In the genomic region with DNA sequence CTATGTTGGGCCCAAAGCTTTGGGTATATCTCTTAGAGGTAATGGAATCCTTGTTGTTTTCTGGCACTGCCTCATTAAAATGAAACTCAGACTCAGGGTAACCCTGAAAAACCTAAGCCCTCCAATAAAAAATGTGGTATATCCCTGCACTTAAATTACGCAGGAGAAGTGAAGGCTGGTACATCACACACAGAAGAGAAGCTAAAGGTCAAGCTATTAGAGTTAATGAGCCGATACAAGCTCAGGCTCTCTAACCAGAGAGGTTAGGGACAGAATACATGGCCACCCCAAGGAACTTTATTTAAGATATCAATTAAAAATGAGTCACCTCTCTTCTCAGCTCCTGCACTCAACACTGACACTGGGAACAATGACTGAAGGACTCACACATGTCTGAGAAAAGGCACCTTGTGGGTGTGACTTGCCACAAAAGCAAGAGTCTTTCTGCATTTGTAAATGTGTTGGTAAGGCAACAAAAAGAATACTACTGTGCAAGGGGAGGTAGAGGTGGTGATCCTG, we compare ENCODE assay signal across 18 cellular contexts.
DNase-seq lines count a peak whose midpoint lies in the region; ATAC-seq, FAIRE-seq and TF ChIP-seq lines count a peak whose summit lies in the region.
"Had no signal": no experiment of that assay in that cellular context is flagged by ENCODE, and none has a peak within 500 bp of the region (broad histone marks: within the 10 kb centered on the region; RNA-seq: fewer than 3 reads in every experiment).

No MANE protein-coding gene starts in this region.

- H3K4me2 ChIP-seq in mesenchymal stem cell (ENCODE audit: low read length, poor library complexity, severe bottlenecking): peak overlapping the region; percentile 6
- H3K4me2 ChIP-seq: A549 had no signal

- H4K8ac ChIP-seq in mesenchymal stem cell (ENCODE audit: low read length): no peak overlapping the region

- H3K23ac ChIP-seq in mesenchymal stem cell (ENCODE audit: low read length in 2 of 2): no peak overlapping the region

- DNase-seq in M059J (ENCODE audit: low read depth) (peak; percentile 39), bronchial epithelial cell (ENCODE audit: low read depth) (peak; percentile 3), mesenchymal stem cell (no peak), hippocampal formation (lab: John Stamatoyannopoulos, UW) (no peak), Right ventricle myocardium superior (no peak), NCI-H2196 (lab: John Stamatoyannopoulos, UW; ENCODE audit: unreplicated experiment) (no peak)
- DNase-seq: BE2C; CD4-positive, alpha-beta memory T cell; COR-L47; DND-41; GDM1; GOT3; H9 had no signal

- no peak overlapping the region for H2AFZ ChIP-seq in mesenchymal stem cell (ENCODE audit: low read depth, low read length)

- intact Hi-C loops in Right ventricle myocardium superior (cut with DNase I): no loop called here

- no peak for ATAC-seq in Right ventricle myocardium superior (ENCODE audit: poor library complexity)
- ATAC-seq: A549 had no signal

- H3K27ac ChIP-seq in HEK293 (ENCODE audit: extremely low read depth, low read depth, low read length): no peak overlapping the region
- no peak overlapping the region for H3K27ac ChIP-seq in mesenchymal stem cell (ENCODE audit: low read length, poor library complexity, severe bottlenecking)
- H3K27ac ChIP-seq: A549, C4-2B had no signal

- POLR2A ChIA-PET in HEK293 (lab: Yijun Ruan, JAX): no interaction called here

- no peaks in the 10 kb centered on the region for H3K27me3 ChIP-seq in bronchial epithelial cell (ENCODE audit: control insufficient read depth, insufficient read depth, low read length)
- H3K27me3 ChIP-seq in mesenchymal stem cell (ENCODE audit: control insufficient read depth in 1 of 2, insufficient read depth in 1 of 2, low read length in 2 of 2): no peaks in the 10 kb centered on the region
- H3K27me3 ChIP-seq: BE2C had no signal

- no peak for TF ChIP-seq CTCF in HEK293 (tag by site-specific recombination; IDR thresholded peaks at IDR 0.05)
- no peak for TF ChIP-seq CTCF in bronchial epithelial cell (IDR thresholded peaks at IDR 0.05; ENCODE audit: insufficient read depth, low read length, severe bottlenecking)

- H2BK5ac ChIP-seq in mesenchymal stem cell (ENCODE audit: low read depth, low read length, poor library complexity, severe bottlenecking): no peak overlapping the region

- WGBS in mesenchymal stem cell: 100% methylated on average over 2 of the region's 2 CpGs

- H4K91ac ChIP-seq in mesenchymal stem cell (ENCODE audit: low read length): no peak overlapping the region

- H3K36me3 ChIP-seq in HEK293 (ENCODE audit: control insufficient read depth in 2 of 2, insufficient read depth in 1 of 2, low read length in 2 of 2) (no peaks in the 10 kb centered on the region), bronchial epithelial cell (ENCODE audit: control insufficient read depth, insufficient read depth, low read length) (no peaks in the 10 kb centered on the region), mesenchymal stem cell (ENCODE audit: control insufficient read depth in 1 of 2, insufficient read depth in 2 of 2, low read depth in 1 of 2, low read length in 2 of 2) (no peaks in the 10 kb centered on the region)
- H3K36me3 ChIP-seq: BE2C had no signal

- CTCF ChIA-PET in HEK293 (lab: Yijun Ruan, JAX): interaction anchor here (0.7 to 0.8 kb wide), 2 partner anchors 33 to 274 kb away, joined by 3 read pairs; no protein-coding TSS in a partner anchor

- no peaks in the 10 kb centered on the region for H3K79me1 ChIP-seq in mesenchymal stem cell (replicated peaks; ENCODE audit: low read length, poor library complexity, severe bottlenecking)

- FAIRE-seq in bronchial epithelial cell (lab: Jason Lieb, UNC): no peak
- FAIRE-seq: A549, GM12892, GM19239 had no signal

- H3K14ac ChIP-seq in mesenchymal stem cell (ENCODE audit: low read length in 2 of 2): no peak overlapping the region

- H3K4me3 ChIP-seq in HEK293 (ENCODE audit: low read depth, low read length): no peak overlapping the region
- no peak overlapping the region for H3K4me3 ChIP-seq in bronchial epithelial cell (ENCODE audit: low read depth, low read length)
- no peak overlapping the region for H3K4me3 ChIP-seq in mesenchymal stem cell (ENCODE audit: insufficient read depth in 1 of 2, low read depth in 1 of 2, low read length in 2 of 2)
- H3K4me3 ChIP-seq: A549 had no signal

- H3K18ac ChIP-seq in mesenchymal stem cell (ENCODE audit: low read depth in 1 of 2, low read length in 2 of 2): no peak overlapping the region

- no peak overlapping the region for H2AK5ac ChIP-seq in mesenchymal stem cell (ENCODE audit: low read length, severe bottlenecking)

- H3K4me1 ChIP-seq in HEK293 (ENCODE audit: control insufficient read depth, insufficient read depth, low read length): no peaks in the 10 kb centered on the region
- no peaks in the 10 kb centered on the region for H3K4me1 ChIP-seq in mesenchymal stem cell (ENCODE audit: control insufficient read depth, insufficient read depth, low read depth, low read length)
- H3K4me1 ChIP-seq: A549, BE2C had no signal

- H2BK15ac ChIP-seq in mesenchymal stem cell (ENCODE audit: low read depth, poor library complexity, severe bottlenecking): no peak overlapping the region

- no peak overlapping the region for H3K4ac ChIP-seq in mesenchymal stem cell (ENCODE audit: low read depth in 1 of 2, low read length in 2 of 2)

- no peaks in the 10 kb centered on the region for H3K9me3 ChIP-seq in HEK293 (ENCODE audit: control insufficient read depth, insufficient read depth, low read depth, low read length)
- H3K9me3 ChIP-seq in mesenchymal stem cell (ENCODE audit: control insufficient read depth, low read length): no peaks in the 10 kb centered on the region
- H3K9me3 ChIP-seq: A549, BE2C had no signal

- no peak overlapping the region for H3K9ac ChIP-seq in mesenchymal stem cell (ENCODE audit: low read length)

- H2BK120ac ChIP-seq in mesenchymal stem cell (ENCODE audit: low read depth, low read length): no peak overlapping the region

- H2BK12ac ChIP-seq in mesenchymal stem cell (ENCODE audit: low read length in 2 of 2): no peak overlapping the region

TF ChIP-seq in HEK293, 187 proteins besides CTCF, POLR2A, EP300 and RAD21:
- TF ChIP-seq SP7 (tag by site-specific recombination; IDR thresholded peaks at IDR 0.05) (peak; percentile 64), HOXD13 (CRISPR knock-in tag; IDR thresholded peaks at IDR 0.05; ENCODE audit: borderline replicate concordance) (no peak)

Comparison
In these comparisons a context has a peak if more than half of its experiments do, and no peak if none do; other contexts are left out.
1. DNase-seq: peak in M059J (single experiment) and bronchial epithelial cell (single experiment); none in mesenchymal stem cell (single experiment), hippocampal formation (0 of 2), Right ventricle myocardium superior (single experiment) and NCI-H2196 (single experiment).